In the genomic region with DNA sequence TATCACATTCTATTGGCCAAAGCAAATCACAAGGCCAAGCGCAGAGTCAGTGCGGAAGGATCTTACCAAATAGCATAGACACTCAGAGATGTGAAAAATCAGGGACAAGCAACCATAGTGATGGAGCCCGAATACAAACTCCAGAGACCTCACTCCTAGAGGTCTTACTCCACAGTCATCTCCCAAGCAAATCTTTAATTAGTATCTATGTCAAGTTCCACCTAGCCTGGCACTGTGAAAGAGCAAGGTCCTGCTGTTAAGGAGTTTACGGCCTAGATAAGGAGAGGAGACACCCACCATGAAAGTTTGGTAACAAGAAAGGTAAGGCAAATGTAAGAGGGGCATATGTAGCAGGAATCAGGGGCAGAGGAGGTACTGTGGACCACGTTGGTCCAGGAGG, we compare ENCODE assay signal across 27 cellular contexts. TPM values are rescaled to one million over a fixed set of nuclear protein-coding genes. Genes with fewer than 3 reads are reported as not detected.
"Had no signal": no experiment of that assay in that cellular context is flagged by ENCODE, and none has a peak within 500 bp of the region (broad histone marks: within the 10 kb centered on the region; RNA-seq: fewer than 3 reads in every experiment).

No MANE protein-coding gene starts in this region.

- H3K27ac ChIP-seq: cardiac muscle cell, SK-N-MC, VCaP had no signal

- H3K27me3 Mint-ChIP-seq: activated CD4-positive, alpha-beta T cell treated with anti-CD3 and anti-CD28 coated beads for 36 hours; activated T-cell treated with anti-CD3 and anti-CD28 coated beads, Interleukin-2, amount 50 U/mL, for 24 hours had no signal

- H3K4me1 Mint-ChIP-seq: activated CD4-positive, alpha-beta T cell treated with anti-CD3 and anti-CD28 coated beads for 36 hours; activated CD8-positive, alpha-beta memory T cell treated with anti-CD3 and anti-CD28 coated beads, Interleukin-2, amount 10 ng/mL, durations not matched to agents 7 days and 5 days; brain; T-cell had no signal

- H3K36me3 Mint-ChIP-seq: activated CD8-positive, alpha-beta memory T cell treated with anti-CD3 and anti-CD28 coated beads, Interleukin-2, amount 10 ng/mL, durations not matched to agents 7 days and 5 days; activated naive CD8-positive, alpha-beta T cell; brain; T-cell had no signal

- H3K4me3 Mint-ChIP-seq: activated CD4-positive, alpha-beta T cell treated with anti-CD3 and anti-CD28 coated beads for 36 hours; activated CD8-positive, alpha-beta memory T cell treated with anti-CD3 and anti-CD28 coated beads, Interleukin-2, amount 10 ng/mL, durations not matched to agents 7 days and 5 days; activated naive CD8-positive, alpha-beta T cell; activated T-cell treated with anti-CD3 and anti-CD28 coated beads, Interleukin-2, amount 50 U/mL, for 24 hours; activated T-helper 1 cell treated with anti-CD3 and anti-CD28 coated beads, Interleukin-12 subunit alpha, Interleukin-12 subunit beta, Interleukin-2, Interleukin-4 antibody, amounts not matched to agents 30 ng/mL and 10 ng/mL and 1 ng/mL, durations not matched to agents 14 hours and 24 hours and 36 hours; T-cell had no signal

- H3K27ac Mint-ChIP-seq: activated CD4-positive, alpha-beta T cell treated with anti-CD3 and anti-CD28 coated beads for 36 hours; activated CD8-positive, alpha-beta memory T cell treated with anti-CD3 and anti-CD28 coated beads, Interleukin-2, amount 10 ng/mL, durations not matched to agents 7 days and 5 days; activated naive CD8-positive, alpha-beta T cell; activated T-cell treated with anti-CD3 and anti-CD28 coated beads, Interleukin-2, amount 50 U/mL, for 24 hours; activated T-helper 1 cell treated with anti-CD3 and anti-CD28 coated beads, Interleukin-12 subunit alpha, Interleukin-12 subunit beta, Interleukin-2, Interleukin-4 antibody, amounts not matched to agents 30 ng/mL and 10 ng/mL and 1 ng/mL, durations not matched to agents 14 hours and 24 hours and 36 hours; T-cell had no signal

- H3K9me3 Mint-ChIP-seq: activated T-cell treated with anti-CD3 and anti-CD28 coated beads, Interleukin-2, amount 50 U/mL, for 24 hours; activated T-helper 1 cell treated with anti-CD3 and anti-CD28 coated beads, Interleukin-12 subunit alpha, Interleukin-12 subunit beta, Interleukin-2, Interleukin-4 antibody, amounts not matched to agents 30 ng/mL and 10 ng/mL and 1 ng/mL, durations not matched to agents 14 hours and 24 hours and 36 hours; T-cell had no signal

- H3K27me3 ChIP-seq: cardiac muscle cell had no signal

- H3K36me3 ChIP-seq: cardiac muscle cell had no signal

- DNase-seq: activated CD4-positive, alpha-beta T cell treated with anti-CD3 and anti-CD28 coated beads for 36 hours; activated CD4-positive, alpha-beta T cell treated with anti-CD3 and anti-CD28 coated beads, Interleukin-2, amount 50 U/mL, for 1 hour; activated CD8-positive, alpha-beta memory T cell treated with anti-CD3 and anti-CD28 coated beads, Interleukin-2, amount 10 ng/mL, durations not matched to agents 7 days and 5 days; activated effector memory CD4-positive, alpha-beta T cell treated with Interleukin-2 at 50 U/mL for 16 hours; activated naive CD4-positive, alpha-beta T cell treated with Interleukin-2 at 50 U/mL for 16 hours; activated T-cell treated with anti-CD3 and anti-CD28 coated beads, Interleukin-2, amount 50 U/mL, for 24 hours; amygdala; KG1; NCI-H1092; NCI-H1417; NCI-H2029; NCI-H345; NCI-H510A; NCI-H526 treated with DMSO at 0.1 percent for 48 hours; NCI-H82; T-cell; T-helper 2 cell; T1000 had no signal

- ATAC-seq: activated CD4-positive, alpha-beta T cell treated with anti-CD3 and anti-CD28 coated beads for 36 hours; activated CD8-positive, alpha-beta memory T cell treated with anti-CD3 and anti-CD28 coated beads, Interleukin-2, amount 10 ng/mL, durations not matched to agents 7 days and 5 days; T-cell had no signal

- H3K4me3 ChIP-seq: cardiac muscle cell, SK-N-MC had no signal

RNA-seq across cellular contexts. Expression of a gene that starts 7.4 kb away (rescaled TPM):
- total RNA-seq: activated CD4-positive, alpha-beta T cell treated with anti-CD3 and anti-CD28 coated beads for 36 hours; activated CD8-positive, alpha-beta memory T cell treated with anti-CD3 and anti-CD28 coated beads, Interleukin-2, amount 10 ng/mL, durations not matched to agents 7 days and 5 days; activated T-helper 1 cell treated with anti-CD3 and anti-CD28 coated beads, Interleukin-12 subunit alpha, Interleukin-12 subunit beta, Interleukin-2, Interleukin-4 antibody, amounts not matched to agents 30 ng/mL and 10 ng/mL and 1 ng/mL, durations not matched to agents 14 hours and 24 hours and 36 hours; LHCN-M2; OCI-LY7; RPMI7951 had no signal
